ENCODE assay signal across 11 cellular contexts in the genomic region with DNA sequence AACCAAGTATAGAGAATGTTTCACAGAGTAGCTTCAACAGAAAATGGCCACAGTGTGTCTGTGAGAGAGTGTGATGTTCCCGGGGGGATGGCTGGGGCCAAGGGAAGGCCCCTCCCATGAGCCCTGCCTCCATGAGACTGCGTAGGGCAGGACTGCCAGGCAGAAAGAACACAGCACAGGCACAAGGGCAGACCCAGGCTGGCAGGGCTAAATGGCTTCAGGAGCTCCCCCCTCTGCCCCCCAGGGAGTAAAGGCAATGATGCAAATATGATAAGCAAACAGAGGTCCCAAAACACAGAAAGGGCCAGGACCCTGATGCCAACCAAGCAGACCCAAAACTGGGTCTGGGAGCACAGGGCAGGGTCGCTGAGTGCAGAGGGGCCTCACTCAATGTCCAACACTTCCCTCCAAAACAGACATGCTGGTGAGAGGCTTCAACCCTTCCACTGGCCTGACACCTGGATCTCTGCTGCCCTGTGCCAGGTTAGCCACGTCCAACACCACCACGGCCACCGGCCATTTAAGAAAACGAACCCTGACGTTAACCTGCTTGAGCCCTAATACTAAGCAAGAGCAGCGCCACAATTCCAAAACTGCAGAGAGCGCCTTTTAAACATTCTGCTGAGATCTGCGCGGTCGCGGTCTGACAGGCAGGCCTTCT.
DNase-seq lines count a peak whose midpoint lies in the region; ATAC-seq and TF ChIP-seq lines count a peak whose summit lies in the region.
"Had no signal": no experiment of that assay in that cellular context is flagged by ENCODE, and none has a peak within 500 bp of the region (broad histone marks: within the 10 kb centered on the region; RNA-seq: fewer than 3 reads in every experiment).

No MANE protein-coding gene starts in this region.

- H3K9me3 ChIP-seq in esophagus squamous epithelium (no peaks in the 10 kb centered on the region), neuronal stem cell (replicated peaks in 1 of 2; ENCODE audit: control insufficient read depth in 2 of 2, insufficient read depth in 1 of 2, low read depth in 1 of 2, low read length in 2 of 2) (peaks cover 4 to 16% of the 10 kb centered on the region in 2 donors), tibial nerve (no peaks in the 10 kb centered on the region)

- peak overlapping the region; percentile 53 to 89 (median 84) for H3K27ac ChIP-seq in esophagus squamous epithelium
- no peak overlapping the region for H3K27ac ChIP-seq in neuronal stem cell (replicated peaks; ENCODE audit: low read length)
- peak overlapping the region; percentile 49 to 90 (median 76) for H3K27ac ChIP-seq in tibial nerve

- no peak overlapping the region for H2AK5ac ChIP-seq in neuronal stem cell (ENCODE audit: low read depth, low read length)

- peak overlapping the region; percentile 48 for H3K18ac ChIP-seq in neuronal stem cell (ENCODE audit: low read length)

- H4K8ac ChIP-seq in neuronal stem cell (ENCODE audit: low read depth, low read length) = no peak overlapping the region

- no peak overlapping the region for H2BK12ac ChIP-seq in neuronal stem cell (ENCODE audit: low read length)

- TF ChIP-seq CTCF in esophagus squamous epithelium (IDR thresholded peaks at IDR 0.05) (no peak), tibial nerve (IDR thresholded peaks at IDR 0.05) (no peak)

- H3K9me3 Mint-ChIP-seq in activated CD8-positive, alpha-beta memory T cell treated with anti-CD3 and anti-CD28 coated beads, Interleukin-2, amount 10 ng/mL, durations not matched to agents 7 days and 5 days (ENCODE audit: low read depth) = peaks cover 2% of the 10 kb centered on the region

- H2BK5ac ChIP-seq in neuronal stem cell (ENCODE audit: low read length) = peak overlapping the region; percentile 27

- no peak overlapping the region for H3K4me2 ChIP-seq in neuronal stem cell (ENCODE audit: insufficient read depth, low read length, poor library complexity, severe bottlenecking)

- no peak overlapping the region for H3K9ac ChIP-seq in neuronal stem cell (ENCODE audit: low read depth, low read length, poor library complexity)

- H3K36me3 ChIP-seq in esophagus squamous epithelium (peaks cover 0 to 10% (median 0%) of the 10 kb centered on the region in 3 donors), neuronal stem cell (replicated peaks in 1 of 2; ENCODE audit: control insufficient read depth in 2 of 2, insufficient read depth in 2 of 2, low read length in 2 of 2) (peaks cover 0 to 8% of the 10 kb centered on the region in 2 donors), tibial nerve (no peaks in the 10 kb centered on the region)

- H3K36me3 Mint-ChIP-seq in activated CD8-positive, alpha-beta memory T cell treated with anti-CD3 and anti-CD28 coated beads, Interleukin-2, amount 10 ng/mL, durations not matched to agents 7 days and 5 days = peaks cover 14% of the 10 kb centered on the region

- peaks cover 10% of the 10 kb centered on the region for H3K79me1 ChIP-seq in neuronal stem cell (ENCODE audit: low read depth, low read length)

- H4K91ac ChIP-seq in neuronal stem cell (ENCODE audit: low read depth, low read length, poor library complexity) = no peak overlapping the region

- no peaks in the 10 kb centered on the region for H3K27me3 ChIP-seq in esophagus squamous epithelium
- no peaks in the 10 kb centered on the region for H3K27me3 ChIP-seq in neuronal stem cell (ENCODE audit: control insufficient read depth in 3 of 3, insufficient read depth in 3 of 3, low read depth in 1 of 3, low read length in 3 of 3)
- H3K27me3 ChIP-seq in tibial nerve = no peaks in the 10 kb centered on the region

- 91% methylated on average over 12 of the region's 14 CpGs; no CpG with 5 or more reads in 1 of the 2 donors for WGBS in esophagus squamous epithelium, 2 donors
- WGBS in neuronal stem cell (ENCODE audit: extremely low coverage in 2 of 2, insufficient read length in 2 of 2, insufficient replicate concordance in 1 of 2), 2 donors = no CpG with 5 or more reads among the region's 14 CpGs
- 80 to 90% methylated on average over 14 of the region's 14 CpGs for WGBS in tibial nerve, 2 donors

- no peak overlapping the region for H2AFZ ChIP-seq in neuronal stem cell (ENCODE audit: low read length)

- H3K14ac ChIP-seq in neuronal stem cell (ENCODE audit: low read length) = no peak overlapping the region

- no peak overlapping the region for H3K4me3 Mint-ChIP-seq in activated CD8-positive, alpha-beta memory T cell treated with anti-CD3 and anti-CD28 coated beads, Interleukin-2, amount 10 ng/mL, durations not matched to agents 7 days and 5 days

- no peak for TF ChIP-seq EP300 in tibial nerve (IDR thresholded peaks at IDR 0.05)

- DNase-seq in activated CD8-positive, alpha-beta memory T cell treated with anti-CD3 and anti-CD28 coated beads, Interleukin-2, amount 50 U/mL, for 48 hours = peak; percentile 32
- DNase-seq in activated CD8-positive, alpha-beta memory T cell treated with anti-CD3 and anti-CD28 coated beads, Interleukin-2, amount 10 ng/mL, durations not matched to agents 7 days and 5 days = no peak
- DNase-seq in esophagus squamous epithelium (lab: John Stamatoyannopoulos, UW) = no peak
- no peak for DNase-seq in neuronal stem cell (ENCODE audit: low spot score)
- DNase-seq in tibial nerve (ENCODE audit: low spot score in 2 of 2) = no peak
- no peak for DNase-seq in cortex of kidney (lab: John Stamatoyannopoulos, UW)
- DNase-seq in NCI-H2081 treated with DMSO at 0.1 percent for 48 hours (lab: John Stamatoyannopoulos, UW) = no peak
- DNase-seq: RPMI8226, T1000 had no signal

- intact Hi-C loops in esophagus squamous epithelium (cut with DNase I) = no loop called here

- H3K4ac ChIP-seq in neuronal stem cell (ENCODE audit: low read length) = no peak overlapping the region

- no peak overlapping the region for H2BK120ac ChIP-seq in neuronal stem cell (ENCODE audit: low read depth, low read length)

- H2BK15ac ChIP-seq in neuronal stem cell (ENCODE audit: low read length) = no peak overlapping the region

- H3K4me3 ChIP-seq in esophagus squamous epithelium = no peak overlapping the region
- no peak overlapping the region for H3K4me3 ChIP-seq in neuronal stem cell (ENCODE audit: low read length in 2 of 2)
- no peak overlapping the region for H3K4me3 ChIP-seq in tibial nerve
- H3K4me3 ChIP-seq: lung had no signal

- H3K27ac Mint-ChIP-seq in activated CD8-positive, alpha-beta memory T cell treated with anti-CD3 and anti-CD28 coated beads, Interleukin-2, amount 10 ng/mL, durations not matched to agents 7 days and 5 days = no peak overlapping the region

- CTCF ChIA-PET in activated CD8-positive, alpha-beta memory T cell treated with anti-CD3 and anti-CD28 coated beads, Interleukin-2, amount 10 ng/mL, durations not matched to agents 7 days and 5 days (lab: Charles Lee) = no interaction called here

- TF ChIP-seq POLR2A in esophagus squamous epithelium (IDR thresholded peaks at IDR 0.05) = no peak
- TF ChIP-seq POLR2A in tibial nerve (IDR thresholded peaks at IDR 0.05) = no peak

- H3K23ac ChIP-seq in neuronal stem cell (ENCODE audit: low read depth, low read length, poor library complexity) = no peak overlapping the region

- H3K4me1 ChIP-seq in esophagus squamous epithelium = peaks cover 0 to 80% (median 32%) of the 10 kb centered on the region in 3 donors
- peaks cover 4 to 5% of the 10 kb centered on the region in 2 donors for H3K4me1 ChIP-seq in neuronal stem cell (ENCODE audit: control insufficient read depth in 2 of 2, insufficient read depth in 1 of 2, low read depth in 1 of 2, low read length in 2 of 2)
- peaks cover 0 to 73% (median 45%) of the 10 kb centered on the region in 4 donors for H3K4me1 ChIP-seq in tibial nerve

- H3K27me3 Mint-ChIP-seq in activated CD8-positive, alpha-beta memory T cell treated with anti-CD3 and anti-CD28 coated beads, Interleukin-2, amount 10 ng/mL, durations not matched to agents 7 days and 5 days = no peaks in the 10 kb centered on the region

- ATAC-seq in activated CD8-positive, alpha-beta memory T cell treated with anti-CD3 and anti-CD28 coated beads, Interleukin-2, amount 10 ng/mL, durations not matched to agents 7 days and 5 days = no peak
- ATAC-seq in GM19035 (IDR thresholded peaks at IDR 0.05; ENCODE audit: unreplicated experiment) = no peak

- peaks cover 17% of the 10 kb centered on the region for H3K4me1 Mint-ChIP-seq in activated CD8-positive, alpha-beta memory T cell treated with anti-CD3 and anti-CD28 coated beads, Interleukin-2, amount 10 ng/mL, durations not matched to agents 7 days and 5 days
